ENCODE assay signal across 8 cellular contexts in genomic region chr3:18424862-18425640, GRCh38.
DNase-seq lines count a peak whose midpoint lies in the region; ATAC-seq and TF ChIP-seq lines count a peak whose summit lies in the region.

SATB1 (minus strand) TSS chr3:18425339; CDS start chr3:18420967, 4,372 bp downstream.

- in situ Hi-C loops in astrocyte of the spinal cord (cut with HindIII; ENCODE audit: low sequenced_read_pairs) = no loop called here

- H3K4me1 Mint-ChIP-seq in T-helper 2 cell treated with Interferon-gamma antibody and Interleukin-4, amounts not matched to agents 5 μg/mL and 100 μg/mL, for 36 hours (ENCODE audit: low read depth) = peaks cover 61% of the 10 kb centered on the region

- peak within 1 kb of the TSS; percentile 89 for H3K4me3 Mint-ChIP-seq in T-helper 2 cell treated with Interferon-gamma antibody and Interleukin-4, amounts not matched to agents 5 μg/mL and 100 μg/mL, for 36 hours

- peak; percentile 56 for ATAC-seq in GM21723 (IDR thresholded peaks at IDR 0.05; ENCODE audit: unreplicated experiment)

- H3K27me3 Mint-ChIP-seq in T-helper 2 cell treated with Interferon-gamma antibody and Interleukin-4, amounts not matched to agents 5 μg/mL and 100 μg/mL, for 36 hours (ENCODE audit: low read depth) = no peaks in the 10 kb centered on the region

- H3K36me3 Mint-ChIP-seq in T-helper 2 cell treated with Interferon-gamma antibody and Interleukin-4, amounts not matched to agents 5 μg/mL and 100 μg/mL, for 36 hours (ENCODE audit: low read depth) = peaks cover 63% of the 10 kb centered on the region

- H3K27ac Mint-ChIP-seq in T-helper 2 cell treated with Interferon-gamma antibody and Interleukin-4, amounts not matched to agents 5 μg/mL and 100 μg/mL, for 36 hours = peak within 1 kb of the TSS; percentile 97

- no peaks in the 10 kb centered on the region for H3K9me3 Mint-ChIP-seq in T-helper 2 cell treated with Interferon-gamma antibody and Interleukin-4, amounts not matched to agents 5 μg/mL and 100 μg/mL, for 36 hours

- DNase-seq in D341Med (ENCODE audit: low spot score) (peak; percentile 82), LNCaP clone FGC (ENCODE audit: low read depth) (no peak), astrocyte of the spinal cord (ENCODE audit: low read depth, low spot score) (peak; percentile 73), hippocampal formation (lab: John Stamatoyannopoulos, UW) (peak; percentile 48 to 74), retina (peak; percentile 91), epidermal melanocyte (ENCODE audit: insufficient read length, low spot score) (no peak)
- peak; percentile 62 for DNase-seq in T-helper 2 cell treated with Interferon-gamma antibody and Interleukin-4, amounts not matched to agents 5 μg/mL and 100 μg/mL, for 36 hours (ENCODE audit: low spot score)

- no peak for TF ChIP-seq CTCF in LNCaP clone FGC (IDR thresholded peaks at IDR 0.05; ENCODE audit: control insufficient read depth, extremely low read depth, insufficient read depth)
- TF ChIP-seq CTCF in astrocyte of the spinal cord (IDR thresholded peaks at IDR 0.05; ENCODE audit: low read depth, low read length) = no peak

- H3K4me3 ChIP-seq in LNCaP clone FGC (ENCODE audit: low read depth, low read length) = peak within 1 kb of the TSS; percentile 37
- peak within 1 kb of the TSS; percentile 84 for H3K4me3 ChIP-seq in astrocyte of the spinal cord (ENCODE audit: low read depth, low read length)

Comparison
In these comparisons a context has a peak if more than half of its experiments do, and no peak if none do; other contexts are left out.
1. DNase-seq: peak in D341Med (single experiment), T-helper 2 cell treated with Interferon-gamma antibody and Interleukin-4, amounts not matched to agents 5 μg/mL and 100 μg/mL, for 36 hours (single experiment), astrocyte of the spinal cord (single experiment), hippocampal formation (2 of 2) and retina (single experiment); none in LNCaP clone FGC (single experiment) and epidermal melanocyte (single experiment).